Comparison of ENCODE assay signal across 11 cellular contexts in the genomic region with DNA sequence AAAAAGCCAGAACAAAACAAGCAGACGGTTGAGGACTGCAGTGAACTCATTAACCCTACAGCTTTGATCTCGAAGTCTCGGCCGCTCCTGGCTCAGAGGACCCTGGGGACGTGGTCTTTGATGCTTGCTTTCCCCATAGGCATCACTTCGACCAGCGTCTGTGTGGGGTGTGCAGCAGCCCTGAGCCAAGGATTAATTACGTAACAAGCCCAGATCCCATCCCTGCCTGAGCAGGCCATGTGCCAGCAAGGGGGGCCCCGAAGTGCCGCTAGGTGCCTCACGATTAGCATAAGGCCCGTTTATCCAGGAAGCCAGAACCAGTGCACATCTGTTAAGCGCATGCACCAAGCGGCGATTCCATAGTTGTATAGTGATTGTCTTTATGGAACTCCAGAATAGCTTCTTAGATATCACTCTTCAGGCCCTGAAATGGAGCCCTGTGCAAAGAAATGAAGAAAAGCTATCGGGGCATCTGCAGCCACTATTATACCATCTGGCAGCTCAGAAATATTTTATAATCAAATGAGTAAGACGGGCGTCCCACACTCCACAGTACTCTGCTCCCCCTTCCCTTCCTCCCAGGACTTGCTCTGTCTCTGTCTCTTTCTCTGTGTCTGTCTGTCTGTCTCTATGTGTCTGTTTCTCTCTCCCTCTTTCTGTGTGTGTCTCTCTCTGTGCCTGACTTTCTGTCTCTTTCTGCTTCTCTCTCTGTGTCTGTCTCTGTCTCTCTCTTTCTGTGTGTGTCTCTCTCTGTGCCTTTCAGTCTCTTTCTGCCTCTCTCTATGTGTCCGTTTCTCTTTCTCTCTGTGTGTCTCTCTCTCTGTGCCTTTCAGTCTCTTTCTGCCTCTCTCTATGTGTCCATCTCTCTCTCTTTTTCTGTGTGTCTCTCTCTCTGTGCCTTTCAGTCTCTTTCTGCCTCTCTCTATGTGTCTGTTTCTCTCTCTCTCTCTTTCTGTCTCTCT. TPM values are rescaled to one million over a fixed set of nuclear protein-coding genes. Genes with fewer than 3 reads are reported as not detected.
DNase-seq lines count a peak whose midpoint lies in the region; ATAC-seq and TF ChIP-seq lines count a peak whose summit lies in the region.
"Had no signal": no experiment of that assay in that cellular context is flagged by ENCODE, and none has a peak within 500 bp of the region (broad histone marks: within the 10 kb centered on the region; RNA-seq: fewer than 3 reads in every experiment).

No MANE protein-coding gene starts in this region.

- CTCF ChIA-PET in activated CD4-positive, alpha-beta T cell treated with anti-CD3 and anti-CD28 coated beads for 36 hours (lab: Charles Lee) = no interaction called here

- POLR2A ChIA-PET in activated CD4-positive, alpha-beta T cell treated with anti-CD3 and anti-CD28 coated beads for 36 hours (lab: Charles Lee) = interaction anchor here (0.6 to 0.7 kb wide), 2 partner anchors 15 to 733 kb away, joined by 6 to 9 read pairs; no protein-coding TSS in a partner anchor

- H3K27me3 Mint-ChIP-seq in activated CD4-positive, alpha-beta T cell treated with anti-CD3 and anti-CD28 coated beads for 36 hours = no peaks in the 10 kb centered on the region
- no peaks in the 10 kb centered on the region for H3K27me3 Mint-ChIP-seq in brain

- ATAC-seq in activated CD4-positive, alpha-beta T cell treated with anti-CD3 and anti-CD28 coated beads for 36 hours = no peak
- ATAC-seq in sciatic nerve = peak; percentile 52
- no peak for ATAC-seq in HG03520 (IDR thresholded peaks at IDR 0.05; ENCODE audit: unreplicated experiment)
- no peak for ATAC-seq in left ventricle myocardium superior

- H3K4me1 Mint-ChIP-seq in activated CD4-positive, alpha-beta T cell treated with anti-CD3 and anti-CD28 coated beads for 36 hours = peaks cover 76% of the 10 kb centered on the region
- H3K4me1 Mint-ChIP-seq in brain = peaks cover 60% of the 10 kb centered on the region

- no peak for DNase-seq in activated CD4-positive, alpha-beta T cell treated with anti-CD3 and anti-CD28 coated beads for 36 hours
- DNase-seq in activated CD4-positive, alpha-beta T cell treated with anti-CD3 and anti-CD28 coated beads, Interleukin-2, amount 50 U/mL, for 4 hours = no peak
- DNase-seq in NCI-H526 (lab: John Stamatoyannopoulos, UW) (peak; percentile 37 to 72), sciatic nerve (ENCODE audit: low spot score) (no peak), left ventricle myocardium superior (no peak), DMS153 (lab: John Stamatoyannopoulos, UW) (no peak)
- DNase-seq: activated CD4-positive, alpha-beta T cell treated with anti-CD3 and anti-CD28 coated beads, Interleukin-2, amount 50 U/mL, for 48 hours; MG63; RPMI8226 had no signal

- intact Hi-C loops in activated CD4-positive, alpha-beta T cell treated with anti-CD3 and anti-CD28 coated beads for 36 hours (cut with DNase I, micrococcal nuclease) = no loop called here
- intact Hi-C loops in sciatic nerve (cut with DNase I) = no loop called here
- intact Hi-C loops in left ventricle myocardium superior (cut with micrococcal nuclease) = no loop called here

- TF ChIP-seq CTCF in brain (conservative IDR thresholded peaks at IDR 0.05) = no peak

- no peak overlapping the region for H3K4me3 Mint-ChIP-seq in activated CD4-positive, alpha-beta T cell treated with anti-CD3 and anti-CD28 coated beads for 36 hours
- peak overlapping the region in 3 of 5 experiments; percentile 32 to 68 (median 44) for H3K4me3 Mint-ChIP-seq in brain

- H3K36me3 Mint-ChIP-seq in activated CD4-positive, alpha-beta T cell treated with anti-CD3 and anti-CD28 coated beads for 36 hours (ENCODE audit: low read depth) = peaks cover 8% of the 10 kb centered on the region
- no peaks in the 10 kb centered on the region for H3K36me3 Mint-ChIP-seq in brain

- peak overlapping the region; percentile 32 for H3K27ac Mint-ChIP-seq in activated CD4-positive, alpha-beta T cell treated with anti-CD3 and anti-CD28 coated beads for 36 hours
- H3K27ac Mint-ChIP-seq in brain = peak overlapping the region; percentile 24 to 85 (median 77)

- no peaks in the 10 kb centered on the region for H3K9me3 Mint-ChIP-seq in activated CD4-positive, alpha-beta T cell treated with anti-CD3 and anti-CD28 coated beads for 36 hours (ENCODE audit: low read depth)
- no peaks in the 10 kb centered on the region for H3K9me3 Mint-ChIP-seq in brain

RNA-seq across cellular contexts. Expression of a gene that starts 41.7 kb away (rescaled TPM):
- 100 to 1,000 TPM; 109 to 114 TPM for total RNA-seq in activated CD4-positive, alpha-beta T cell treated with anti-CD3 and anti-CD28 coated beads for 36 hours
- 85.6 TPM for polyA plus RNA-seq in brain (ENCODE audit: insufficient read depth, low read depth, low replicate concordance)
- total RNA-seq in sciatic nerve = 31.7 TPM
- 40.5 TPM for total RNA-seq in left ventricle myocardium superior

Comparison
In these comparisons a context has a peak if more than half of its experiments do, and no peak if none do; other contexts are left out.
1. DNase-seq: peak in NCI-H526 (2 of 2); none in activated CD4-positive, alpha-beta T cell treated with anti-CD3 and anti-CD28 coated beads for 36 hours (single experiment), activated CD4-positive, alpha-beta T cell treated with anti-CD3 and anti-CD28 coated beads, Interleukin-2, amount 50 U/mL, for 4 hours (0 of 2), sciatic nerve (single experiment), left ventricle myocardium superior (single experiment) and DMS153 (single experiment).